Comparison of ENCODE assay signal across 8 cellular contexts in the genomic region with DNA sequence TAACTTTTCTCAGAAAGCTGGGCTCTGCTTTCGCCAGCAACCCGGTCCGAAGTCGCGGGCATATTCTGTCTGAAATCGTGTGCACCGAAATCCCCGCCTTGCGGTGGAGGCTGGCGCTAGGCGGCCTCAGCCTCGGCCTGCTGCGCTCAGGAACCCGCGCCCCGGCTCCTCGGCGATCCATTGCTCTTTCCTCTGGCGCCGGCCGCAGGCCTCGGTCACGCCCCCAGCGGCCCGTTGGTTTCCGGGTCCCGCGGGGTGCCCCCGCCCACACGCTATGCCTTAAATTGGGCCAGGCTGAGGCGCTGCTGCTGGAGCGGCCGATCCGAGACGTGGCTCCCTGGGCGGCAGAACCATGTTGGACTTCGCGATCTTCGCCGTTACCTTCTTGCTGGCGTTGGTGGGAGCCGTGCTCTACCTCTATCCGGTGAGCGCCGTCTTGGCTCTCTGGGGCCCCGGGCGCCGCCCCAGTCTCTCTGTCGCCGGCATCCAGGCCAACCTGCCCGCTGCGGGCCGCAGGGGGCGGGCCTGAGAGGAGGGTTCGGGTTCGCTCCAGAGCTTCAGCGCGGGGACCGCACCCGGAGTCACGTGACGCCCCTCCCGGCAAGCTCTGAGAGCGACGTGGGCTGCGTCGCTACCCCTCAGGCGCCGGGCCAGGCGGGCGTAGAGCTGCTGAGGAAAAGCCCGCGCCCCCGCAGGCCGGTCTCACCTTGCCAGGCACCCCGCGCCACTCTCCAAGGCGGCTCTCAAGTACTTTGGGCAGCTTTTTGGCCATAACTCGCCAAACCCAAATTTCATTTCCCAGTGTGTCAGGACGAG. TPM values are rescaled to one million over a fixed set of nuclear protein-coding genes. Genes with fewer than 3 reads are reported as not detected.
DNase-seq lines count a peak whose midpoint lies in the region; ATAC-seq, FAIRE-seq and TF ChIP-seq lines count a peak whose summit lies in the region.

A gene with protein sequence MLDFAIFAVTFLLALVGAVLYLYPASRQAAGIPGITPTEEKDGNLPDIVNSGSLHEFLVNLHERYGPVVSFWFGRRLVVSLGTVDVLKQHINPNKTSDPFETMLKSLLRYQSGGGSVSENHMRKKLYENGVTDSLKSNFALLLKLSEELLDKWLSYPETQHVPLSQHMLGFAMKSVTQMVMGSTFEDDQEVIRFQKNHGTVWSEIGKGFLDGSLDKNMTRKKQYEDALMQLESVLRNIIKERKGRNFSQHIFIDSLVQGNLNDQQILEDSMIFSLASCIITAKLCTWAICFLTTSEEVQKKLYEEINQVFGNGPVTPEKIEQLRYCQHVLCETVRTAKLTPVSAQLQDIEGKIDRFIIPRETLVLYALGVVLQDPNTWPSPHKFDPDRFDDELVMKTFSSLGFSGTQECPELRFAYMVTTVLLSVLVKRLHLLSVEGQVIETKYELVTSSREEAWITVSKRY (plus strand): TSS at position 308 of the 816 bp plus-strand sequence. CDS start 45 bp downstream, at position 353.

- H3K4me1 ChIP-seq in kidney (ENCODE audit: control insufficient read depth in 1 of 2, insufficient read depth in 1 of 2, low read depth in 1 of 2, low read length in 2 of 2): peaks cover 0 to 3% of the 10 kb centered on the region in 2 donors

- no peaks in the 10 kb centered on the region for H3K9me3 ChIP-seq in kidney (ENCODE audit: control insufficient read depth in 1 of 2, low read length in 2 of 2)

- no peaks in the 10 kb centered on the region for H3K36me3 ChIP-seq in kidney (ENCODE audit: control insufficient read depth in 1 of 2, insufficient read depth in 2 of 2, low read length in 2 of 2)

- DNase-seq in AG20443 (ENCODE audit: low spot score): peak; percentile 98
- peak; percentile 89 to 97 for DNase-seq in NCI-H446 (lab: John Stamatoyannopoulos, UW)
- DNase-seq in cerebellar cortex (ENCODE audit: low spot score): peak; percentile 91
- DNase-seq in kidney: peak; percentile 99
- peak; percentile 98 for DNase-seq in stimulated activated CD4-positive, alpha-beta T cell treated with anti-CD3 and anti-CD28 coated beads, Interleukin-15, amount 100 ng/mL, for 24 hours

- peak within 1 kb of the TSS; percentile 87 to 96 for H3K4me3 ChIP-seq in kidney (ENCODE audit: low read length in 2 of 2)

- FAIRE-seq in kidney (lab: Jason Lieb, UNC): no peak

- peak; percentile 88 for ATAC-seq in GM19035 (IDR thresholded peaks at IDR 0.05; ENCODE audit: unreplicated experiment)
- ATAC-seq in HG03354 (IDR thresholded peaks at IDR 0.05; ENCODE audit: poor library complexity, severe bottlenecking, unreplicated experiment): peak; percentile 89
- peak; percentile 88 to 92 for ATAC-seq in activated CD4-positive, CD25-positive, alpha-beta regulatory T cell treated with anti-CD3 and anti-CD28 coated beads, Interleukin-2, amount 50 U/mL, for 24 hours

- peak; percentile 33 for TF ChIP-seq CTCF in kidney (IDR thresholded peaks at IDR 0.05; ENCODE audit: borderline replicate concordance, extremely low read depth, insufficient read depth)

- intact Hi-C loops in kidney (cut with DNase I): no loop called here

- peak within 1 kb of the TSS; percentile 92 to 99 for H3K27ac ChIP-seq in kidney (ENCODE audit: low read depth in 2 of 2, low read length in 2 of 2)

- peak within 1 kb of the TSS; percentile 89 to 97 for H3K9ac ChIP-seq in kidney (ENCODE audit: low read length in 2 of 2)

RNA-seq across cellular contexts. Expression of the gene that starts here (rescaled TPM):
- total RNA-seq in kidney: 41.2 TPM
- 11.6 TPM for polyA plus RNA-seq in kidney (ENCODE audit: insufficient read depth, low read depth, low replicate concordance)

Comparison
In these comparisons a context has a peak if more than half of its experiments do, and no peak if none do; other contexts are left out.
1. Peak in every context shown above with its lines: DNase-seq, ATAC-seq, H3K4me3 ChIP-seq and H3K27ac ChIP-seq.